In genomic region chr4:147049940-147050852, GRCh38 we compare ENCODE assay signal across 18 cellular contexts.
DNase-seq lines count a peak whose midpoint lies in the region; ATAC-seq and TF ChIP-seq lines count a peak whose summit lies in the region.
"Had no signal": no experiment of that assay in that cellular context is flagged by ENCODE, and none has a peak within 500 bp of the region (broad histone marks: within the 10 kb centered on the region; RNA-seq: fewer than 3 reads in every experiment).

No MANE protein-coding gene starts in this region.

- H3K4me3 Mint-ChIP-seq in WTC11: no peak overlapping the region
- no peak overlapping the region for H3K4me3 Mint-ChIP-seq in activated CD4-positive, alpha-beta T cell treated with anti-CD3 and anti-CD28 coated beads, Interleukin-2, amount 10 ng/mL, durations not matched to agents 7 days and 5 days

- no peaks in the 10 kb centered on the region for H3K79me2 ChIP-seq in PC-3 (ENCODE audit: low read length)
- H3K79me2 ChIP-seq: parathyroid adenoma had no signal

- TF ChIP-seq CTCF in AG10803 (conservative IDR thresholded peaks at IDR 0.05; ENCODE audit: low read length): no peak
- no peak for TF ChIP-seq CTCF in PC-3 (conservative IDR thresholded peaks at IDR 0.05; ENCODE audit: low read depth, low read length)
- TF ChIP-seq CTCF in fibroblast of mammary gland (conservative IDR thresholded peaks at IDR 0.05; ENCODE audit: control insufficient read depth, insufficient read depth, low read depth, low read length): no peak
- no peak for TF ChIP-seq CTCF in WTC11 (IDR thresholded peaks at IDR 0.05)

- peaks cover 5% of the 10 kb centered on the region for H3K4me1 Mint-ChIP-seq in WTC11
- H3K4me1 Mint-ChIP-seq in activated CD4-positive, alpha-beta T cell treated with anti-CD3 and anti-CD28 coated beads, Interleukin-2, amount 10 ng/mL, durations not matched to agents 7 days and 5 days: no peaks in the 10 kb centered on the region

- no peaks in the 10 kb centered on the region for H3K9me3 ChIP-seq in PC-3 (ENCODE audit: low read length)

- no peaks in the 10 kb centered on the region for H4K20me1 ChIP-seq in PC-3 (ENCODE audit: low read length)

- H3K9me2 ChIP-seq in PC-3 (replicated peaks; ENCODE audit: low read length): no peaks in the 10 kb centered on the region

- H3K4me2 ChIP-seq in PC-3 (ENCODE audit: low read length): no peak overlapping the region

- H2AFZ ChIP-seq in PC-3 (ENCODE audit: low read length): no peak overlapping the region
- H2AFZ ChIP-seq: parathyroid adenoma had no signal

- no peak overlapping the region for H3K27ac ChIP-seq in PC-3 (ENCODE audit: low read length)
- H3K27ac ChIP-seq: parathyroid adenoma had no signal

- peak overlapping the region; percentile 10 for H3K4me3 ChIP-seq in AG10803 (ENCODE audit: low read length)
- H3K4me3 ChIP-seq in PC-3 (ENCODE audit: low read length): no peak overlapping the region
- no peak overlapping the region for H3K4me3 ChIP-seq in fibroblast of mammary gland (ENCODE audit: control insufficient read depth, low read depth, low read length)

- peaks cover 9% of the 10 kb centered on the region for H3K36me3 Mint-ChIP-seq in WTC11
- no peaks in the 10 kb centered on the region for H3K36me3 Mint-ChIP-seq in activated CD4-positive, alpha-beta T cell treated with anti-CD3 and anti-CD28 coated beads, Interleukin-2, amount 10 ng/mL, durations not matched to agents 7 days and 5 days (ENCODE audit: low read depth)

- no peaks in the 10 kb centered on the region for H3F3A ChIP-seq in PC-3 (ENCODE audit: low read length, unreplicated experiment)

- no peak overlapping the region for H3K27ac Mint-ChIP-seq in WTC11
- no peak overlapping the region for H3K27ac Mint-ChIP-seq in activated CD4-positive, alpha-beta T cell treated with anti-CD3 and anti-CD28 coated beads, Interleukin-2, amount 10 ng/mL, durations not matched to agents 7 days and 5 days
- H3K27ac Mint-ChIP-seq: activated naive CD4-positive, alpha-beta T cell treated with anti-CD3 and anti-CD28 coated beads, Interleukin-2, amount 50 U/mL, for 72 hours had no signal

- H3K27me3 ChIP-seq in PC-3 (ENCODE audit: low read length): no peaks in the 10 kb centered on the region
- H3K27me3 ChIP-seq: BE2C had no signal

- CTCF ChIA-PET in PC-3 (lab: Charles Lee) (no interaction called here), WTC11 (lab: Charles Lee) (interaction anchor here (1.2 kb wide), 2 partner anchors 31 to 47 kb away, joined by 4 to 6 read pairs; no protein-coding TSS in a partner anchor)
- CTCF ChIA-PET in activated CD4-positive, alpha-beta T cell treated with anti-CD3 and anti-CD28 coated beads, Interleukin-2, amount 10 ng/mL, durations not matched to agents 7 days and 5 days (lab: Charles Lee): no interaction called here

- intact Hi-C loops in PC-3 (cut with micrococcal nuclease): no loop called here

- POLR2A ChIA-PET in PC-3 (lab: Charles Lee; ENCODE audit: unreplicated experiment) (no interaction called here), WTC11 (lab: Charles Lee) (no interaction called here)
- POLR2A ChIA-PET in activated CD4-positive, alpha-beta T cell treated with anti-CD3 and anti-CD28 coated beads, Interleukin-2, amount 10 ng/mL, durations not matched to agents 7 days and 5 days (lab: Charles Lee): no interaction called here

- peaks cover 31% of the 10 kb centered on the region for H3K9me3 Mint-ChIP-seq in WTC11
- H3K9me3 Mint-ChIP-seq in activated CD4-positive, alpha-beta T cell treated with anti-CD3 and anti-CD28 coated beads, Interleukin-2, amount 10 ng/mL, durations not matched to agents 7 days and 5 days: no peaks in the 10 kb centered on the region

- DNase-seq in AG10803 (ENCODE audit: low read depth) (peak; percentile 76), PC-3 (peak; percentile 29), fibroblast of mammary gland (ENCODE audit: low read depth) (peak; percentile 43), myocyte (ENCODE audit: low read depth) (peak; percentile 54), WTC11 (ENCODE audit: low spot score) (no peak), NCI-H2227 treated with DMSO at 0.1 percent for 48 hours (lab: John Stamatoyannopoulos, UW) (no peak), anterior cingulate cortex (lab: John Stamatoyannopoulos, UW) (no peak)
- DNase-seq in activated CD4-positive, alpha-beta T cell treated with anti-CD3 and anti-CD28 coated beads, Interleukin-2, amount 10 ng/mL, durations not matched to agents 7 days and 5 days: no peak
- DNase-seq: activated CD4-positive, CD25-positive, alpha-beta regulatory T cell treated with anti-CD3 and anti-CD28 coated beads, Interleukin-2, amount 50 U/mL, for 72 hours; activated CD8-positive, alpha-beta memory T cell treated with anti-CD3 and anti-CD28 coated beads, Interleukin-2, amount 50 U/mL, for 48 hours; BE2C; DMS79; NCI-H187; NCI-H524 treated with DMSO at 0.1 percent for 48 hours; T-helper 2 cell had no signal

- BruUV-seq in PC-3 (replicated peaks; lab: Mats Ljungman, UMichigan): no TSS peak

- no peak for ATAC-seq in PC-3
- ATAC-seq in WTC11: no peak
- ATAC-seq: activated naive CD4-positive, alpha-beta T cell treated with anti-CD3 and anti-CD28 coated beads, Interleukin-2, amount 50 U/mL, for 72 hours; HCT116 had no signal

- no peaks in the 10 kb centered on the region for H3K27me3 Mint-ChIP-seq in WTC11 (ENCODE audit: low read depth)
- H3K27me3 Mint-ChIP-seq in activated CD4-positive, alpha-beta T cell treated with anti-CD3 and anti-CD28 coated beads, Interleukin-2, amount 10 ng/mL, durations not matched to agents 7 days and 5 days: peaks cover 31% of the 10 kb centered on the region

- peaks cover 4% of the 10 kb centered on the region; the same call in 1 of the 2 replicates for H3K4me1 ChIP-seq in PC-3 (ENCODE audit: insufficient read depth, low read length)
- H3K4me1 ChIP-seq: parathyroid adenoma had no signal

- H3K9ac ChIP-seq in PC-3 (ENCODE audit: low read length): no peak overlapping the region
- H3K9ac ChIP-seq: parathyroid adenoma had no signal

- H3K36me3 ChIP-seq in PC-3 (ENCODE audit: low read depth, low read length): no peaks in the 10 kb centered on the region
- H3K36me3 ChIP-seq: BE2C had no signal

TF ChIP-seq in WTC11, 78 proteins besides CTCF, POLR2A, EP300 and RAD21 (continues in another document):
- TF ChIP-seq ESRRA (CRISPR knock-in tag; IDR thresholded peaks at IDR 0.05; ENCODE audit: borderline replicate concordance) (no peak), E2F4 (CRISPR knock-in tag; IDR thresholded peaks at IDR 0.05; ENCODE audit: borderline replicate concordance, low read depth) (no peak), NR2C2 (CRISPR knock-in tag; IDR thresholded peaks at IDR 0.05) (no peak), E2F5 (CRISPR knock-in tag; IDR thresholded peaks at IDR 0.05) (no peak), HMGA2 (CRISPR knock-in tag; IDR thresholded peaks at IDR 0.05) (no peak), ZNF263 (CRISPR knock-in tag; IDR thresholded peaks at IDR 0.05; ENCODE audit: low read depth) (no peak), ATF6 (CRISPR knock-in tag; IDR thresholded peaks at IDR 0.05) (no peak)

Comparison
In these comparisons a context has a peak if more than half of its experiments do, and no peak if none do; other contexts are left out.
1. DNase-seq: peak in AG10803 (single experiment), PC-3 (single experiment), fibroblast of mammary gland (single experiment) and myocyte (single experiment); none in WTC11 (single experiment), NCI-H2227 treated with DMSO at 0.1 percent for 48 hours (single experiment), anterior cingulate cortex (0 of 58) and activated CD4-positive, alpha-beta T cell treated with anti-CD3 and anti-CD28 coated beads, Interleukin-2, amount 10 ng/mL, durations not matched to agents 7 days and 5 days (single experiment).